In genomic region chr14:69768873-69769272, GRCh38 we compare ENCODE assay signal across 9 cellular contexts. TPM values are rescaled to one million over a fixed set of nuclear protein-coding genes. Genes with fewer than 3 reads are reported as not detected.
DNase-seq lines count a peak whose midpoint lies in the region; ATAC-seq and TF ChIP-seq lines count a peak whose summit lies in the region.
"Had no signal": no experiment of that assay in that cellular context is flagged by ENCODE, and none has a peak within 500 bp of the region (broad histone marks: within the 10 kb centered on the region; RNA-seq: fewer than 3 reads in every experiment).

No MANE protein-coding gene starts in this region.

- H3K36me3 ChIP-seq in HEK293 (ENCODE audit: control insufficient read depth in 2 of 2, insufficient read depth in 1 of 2, low read length in 2 of 2) (peaks cover 54 to 62% of the 10 kb centered on the region in 2 experiments), skeletal muscle tissue (ENCODE audit: control insufficient read depth in 3 of 3, insufficient read depth in 3 of 3, low read length in 3 of 3) (peaks cover 46 to 57% (median 56%) of the 10 kb centered on the region in 3 donors)

- H3K9ac ChIP-seq in skeletal muscle tissue (ENCODE audit: low read depth in 1 of 3, low read length in 3 of 3): peak overlapping the region in 1 of 3 donors; percentile 100

- POLR2A ChIA-PET in HEK293 (lab: Yijun Ruan, JAX): no interaction called here
- POLR2A ChIA-PET in activated CD4-positive, alpha-beta memory T cell treated with anti-CD3 and anti-CD28 coated beads for 36 hours (lab: Charles Lee): interaction anchor here (1.5 to 3.0 kb wide), 2 partner anchors 133 to 157 kb away, joined by 4 to 22 read pairs; partner anchors contain the start of gene SUSD6

- H3K4me1 Mint-ChIP-seq in activated CD4-positive, alpha-beta memory T cell treated with anti-CD3 and anti-CD28 coated beads for 36 hours (ENCODE audit: low read depth): peaks cover 75% of the 10 kb centered on the region
- H3K4me1 Mint-ChIP-seq in glutamatergic neuron (ENCODE audit: low read depth, unreplicated experiment): peaks cover 16% of the 10 kb centered on the region

- H3K4me3 ChIP-seq in HEK293 (ENCODE audit: low read depth, low read length) (peak overlapping the region; percentile 97), skeletal muscle tissue (ENCODE audit: low read length in 3 of 3) (peak overlapping the region; percentile 99)

- H3K4me3 Mint-ChIP-seq in activated CD4-positive, alpha-beta memory T cell treated with anti-CD3 and anti-CD28 coated beads for 36 hours: peak overlapping the region; percentile 99
- H3K4me3 Mint-ChIP-seq in glutamatergic neuron (ENCODE audit: unreplicated experiment): peak overlapping the region; percentile 98

- DNase-seq in activated CD4-positive, alpha-beta memory T cell treated with anti-CD3 and anti-CD28 coated beads for 36 hours: no peak
- DNase-seq in glutamatergic neuron (no peak), left lobe of liver (ENCODE audit: low spot score) (no peak), SKM-1 (lab: John Stamatoyannopoulos, UW; ENCODE audit: unreplicated experiment) (no peak), A172 (ENCODE audit: low spot score) (no peak)
- DNase-seq: NCI-H446 treated with DMSO at 0.1 percent for 48 hours had no signal

- intact Hi-C loops in activated CD4-positive, alpha-beta memory T cell treated with anti-CD3 and anti-CD28 coated beads for 36 hours (cut with micrococcal nuclease): loop anchor here (5.0 to 10.0 kb wide), 4 partner anchors 52 to 1136 kb away; partner anchors contain the start of gene PCNX1

- no peaks in the 10 kb centered on the region; the same call in 1 of the 2 replicates for H3K4me1 ChIP-seq in HEK293 (ENCODE audit: control insufficient read depth, insufficient read depth, low read length)
- H3K4me1 ChIP-seq in skeletal muscle tissue (ENCODE audit: control insufficient read depth in 3 of 3, insufficient read depth in 3 of 3, low read length in 3 of 3): peaks cover 28 to 33% (median 29%) of the 10 kb centered on the region in 3 donors

- H3K9me3 ChIP-seq in HEK293 (ENCODE audit: control insufficient read depth, insufficient read depth, low read depth, low read length) (no peaks in the 10 kb centered on the region), skeletal muscle tissue (ENCODE audit: control insufficient read depth in 3 of 3, low read length in 3 of 3) (no peaks in the 10 kb centered on the region)

- no peaks in the 10 kb centered on the region for H3K27me3 Mint-ChIP-seq in activated CD4-positive, alpha-beta memory T cell treated with anti-CD3 and anti-CD28 coated beads for 36 hours
- H3K27me3 Mint-ChIP-seq in glutamatergic neuron (ENCODE audit: unreplicated experiment): peaks cover 14% of the 10 kb centered on the region

- peaks cover 5% of the 10 kb centered on the region for H3K9me3 Mint-ChIP-seq in activated CD4-positive, alpha-beta memory T cell treated with anti-CD3 and anti-CD28 coated beads for 36 hours
- H3K9me3 Mint-ChIP-seq in glutamatergic neuron (ENCODE audit: unreplicated experiment): peaks cover 14% of the 10 kb centered on the region

- H3K27me3 ChIP-seq in skeletal muscle tissue (ENCODE audit: control insufficient read depth in 3 of 3, insufficient read depth in 3 of 3, low read length in 3 of 3): no peaks in the 10 kb centered on the region

- H3K27ac Mint-ChIP-seq in activated CD4-positive, alpha-beta memory T cell treated with anti-CD3 and anti-CD28 coated beads for 36 hours: peak overlapping the region; percentile 99
- H3K27ac Mint-ChIP-seq in glutamatergic neuron (ENCODE audit: unreplicated experiment): peak overlapping the region; percentile 99

- H3K27ac ChIP-seq in HEK293 (ENCODE audit: extremely low read depth, low read depth, low read length): no peak overlapping the region
- peak overlapping the region; percentile 100 for H3K27ac ChIP-seq in skeletal muscle tissue (ENCODE audit: low read depth, low read length)

- CTCF ChIA-PET in HEK293 (lab: Yijun Ruan, JAX): interaction anchor here (0.6 kb wide), 1 partner anchor 13 kb away, joined by 3 read pairs; no protein-coding TSS in a partner anchor
- CTCF ChIA-PET in activated CD4-positive, alpha-beta memory T cell treated with anti-CD3 and anti-CD28 coated beads for 36 hours (lab: Charles Lee): no interaction called here

- TF ChIP-seq CTCF in HEK293 (tag by site-specific recombination; IDR thresholded peaks at IDR 0.05) (no peak), glutamatergic neuron (IDR thresholded peaks at IDR 0.05; ENCODE audit: partially characterized antibody, unreplicated experiment) (no peak)

- ATAC-seq in HG03460 (IDR thresholded peaks at IDR 0.05; ENCODE audit: unreplicated experiment) (no peak), left lobe of liver (no peak)

- H3K36me3 Mint-ChIP-seq in activated CD4-positive, alpha-beta memory T cell treated with anti-CD3 and anti-CD28 coated beads for 36 hours: peaks cover 67% of the 10 kb centered on the region
- H3K36me3 Mint-ChIP-seq in glutamatergic neuron (ENCODE audit: unreplicated experiment): no peaks in the 10 kb centered on the region

TF ChIP-seq in HEK293, 187 proteins besides CTCF, POLR2A, EP300 and RAD21:
- TF ChIP-seq ZNF785 (tag by site-specific recombination; IDR thresholded peaks at IDR 0.05): no peak
- no peak for TF ChIP-seq ZNF48 (tag by site-specific recombination; IDR thresholded peaks at IDR 0.05)
- no peak for TF ChIP-seq IKZF3 (tag by site-specific recombination; IDR thresholded peaks at IDR 0.05)
- TF ChIP-seq ZNF324 (tag by site-specific recombination; IDR thresholded peaks at IDR 0.05): no peak
- TF ChIP-seq ZNF843 (tag by site-specific recombination; IDR thresholded peaks at IDR 0.05): no peak
- no peak for TF ChIP-seq ZNF549 (tag by site-specific recombination; IDR thresholded peaks at IDR 0.05)
- no peak for TF ChIP-seq BCL11B (tag by site-specific recombination; IDR thresholded peaks at IDR 0.05; ENCODE audit: low read depth)
- no peak for TF ChIP-seq ZNF24 (tag by site-specific recombination; IDR thresholded peaks at IDR 0.05)
- no peak for TF ChIP-seq REST (tag by site-specific recombination; IDR thresholded peaks at IDR 0.05)
- no peak for TF ChIP-seq RBAK (tag by site-specific recombination; IDR thresholded peaks at IDR 0.05)
- TF ChIP-seq ZNF404 (tag by site-specific recombination; IDR thresholded peaks at IDR 0.05): no peak
- no peak for TF ChIP-seq ZNF398 (tag by site-specific recombination; IDR thresholded peaks at IDR 0.05)
- TF ChIP-seq ZNF133 (tag by site-specific recombination; IDR thresholded peaks at IDR 0.05): no peak

RNA-seq across cellular contexts. Expression of gene SRSF5, which starts 1.9 kb away (rescaled TPM):
- total RNA-seq in activated CD4-positive, alpha-beta memory T cell treated with anti-CD3 and anti-CD28 coated beads for 36 hours: 100 to 1,000 TPM; 289 to 303 TPM
- total RNA-seq in glutamatergic neuron (ENCODE audit: unreplicated experiment): 319 TPM
- total RNA-seq in skeletal muscle tissue: 77.2 TPM
- total RNA-seq in left lobe of liver: 160 TPM
- 108 and 142 TPM in 2 replicates for total RNA-seq in A172 (2014; rRNA removed; shearing (Covaris generic))

RNA-seq across cellular contexts. Expression of gene SLC10A1, which starts 28.2 kb away (rescaled TPM):
- total RNA-seq in activated CD4-positive, alpha-beta memory T cell treated with anti-CD3 and anti-CD28 coated beads for 36 hours: not detected
- not detected for total RNA-seq in glutamatergic neuron (ENCODE audit: unreplicated experiment)
- total RNA-seq in skeletal muscle tissue: not detected
- 117 TPM for total RNA-seq in left lobe of liver
- total RNA-seq in A172 (2014; rRNA removed; shearing (Covaris generic)): 0.03 TPM in 1 of 2 replicates, not detected in the other

Comparison
In these comparisons a context has a peak if more than half of its experiments do, and no peak if none do; other contexts are left out.
1. RNA of gene SLC10A1, which starts 28.2 kb away (total RNA-seq): 117 TPM in left lobe of liver (single experiment); 0.03 TPM in A172, not detected in activated CD4-positive, alpha-beta memory T cell treated with anti-CD3 and anti-CD28 coated beads for 36 hours, not detected in glutamatergic neuron (single experiment) and not detected in skeletal muscle tissue (single experiment); every median in the first group is over 100 times any median in the second.